ENCODE assay signal across 25 cellular contexts in genomic region chr5:174491265-174491664, GRCh38.
"Had no signal": no experiment of that assay in that cellular context is flagged by ENCODE, and none has a peak within 500 bp of the region (broad histone marks: within the 10 kb centered on the region; RNA-seq: fewer than 3 reads in every experiment).

No MANE protein-coding gene starts in this region.

- DNase-seq: activated CD4-positive, alpha-beta T cell treated with anti-CD3 and anti-CD28 coated beads for 48 hours; activated CD4-positive, alpha-beta T cell treated with anti-CD3 and anti-CD28 coated beads, Interleukin-2, amount 50 U/mL, for 48 hours; activated CD8-positive, alpha-beta memory T cell treated with anti-CD3 and anti-CD28 coated beads for 24 hours; activated effector memory CD4-positive, alpha-beta T cell treated with Interleukin-2 at 50 U/mL for 16 hours; activated naive CD4-positive, alpha-beta T cell treated with Interleukin-2 at 50 U/mL for 16 hours; adrenal gland; aorta; body of pancreas; effector CD8-positive, alpha-beta T cell; gastrocnemius medialis; glutamatergic neuron; islet precursor cell; left ventricle myocardium inferior; mesendoderm; mucosa of descending colon; ovary; stimulated activated CD4-positive, alpha-beta T cell treated with anti-CD3 and anti-CD28 coated beads, Interleukin-12 subunit alpha, Interleukin-12 subunit beta, amount 100 ng/mL, for 4 hours; stimulated activated CD4-positive, alpha-beta T cell treated with anti-CD3 and anti-CD28 coated beads, Interleukin-4, amount 100 ng/mL, for 1 hour; stimulated activated naive CD8-positive, alpha-beta T cell treated with anti-CD3 and anti-CD28 coated beads, Interleukin-15, Interleukin-2, amounts not matched to agents 100 U/mL and 50 U/mL, for 24 hours; testis; trophoblast cell had no signal

- H3K4me1 ChIP-seq: adrenal gland, body of pancreas, gastrocnemius medialis, left ventricle myocardium inferior, testis had no signal

- H3K36me3 ChIP-seq: adrenal gland, gastrocnemius medialis, left ventricle myocardium inferior, ovary had no signal

- H3K27me3 ChIP-seq: adrenal gland, body of pancreas, gastrocnemius medialis, ovary, testis had no signal

- H3K4me3 ChIP-seq: adrenal gland, body of pancreas, gastrocnemius medialis, left ventricle myocardium inferior, lung, mucosa of descending colon, ovary, skin epidermis, testis had no signal

- H3K27ac ChIP-seq: adrenal gland, body of pancreas, gastrocnemius medialis, left ventricle myocardium inferior, ovary, skin epidermis, testis had no signal

- ATAC-seq: activated CD4-positive, CD25-positive, alpha-beta regulatory T cell treated with anti-CD3 and anti-CD28 coated beads, Interleukin-2, amount 50 U/mL, for 24 hours; body of pancreas; gastrocnemius medialis; mucosa of descending colon; sciatic nerve; stimulated activated naive CD8-positive, alpha-beta T cell treated with anti-CD3 and anti-CD28 coated beads, Interleukin-15, Interleukin-2, amounts not matched to agents 100 U/mL and 50 U/mL, for 24 hours had no signal

- H3K9me3 ChIP-seq: adrenal gland, body of pancreas, gastrocnemius medialis, mucosa of descending colon, ovary, testis had no signal
